Comparison of ENCODE assay signal across 8 cellular contexts in genomic region chr11:32374261-32374711, GRCh38.
DNase-seq lines count a peak whose midpoint lies in the region; ATAC-seq and TF ChIP-seq lines count a peak whose summit lies in the region.

No MANE protein-coding gene starts in this region.

- H3K9me3 ChIP-seq in heart left ventricle: peaks cover 0 to 6% (median 0%) of the 10 kb centered on the region in 12 donors

- H3K4me1 ChIP-seq in heart left ventricle: no peaks in the 10 kb centered on the region

- no peak for TF ChIP-seq POLR2A in heart left ventricle (IDR thresholded peaks at IDR 0.05)
- TF ChIP-seq POLR2A in erythroblast (IDR thresholded peaks at IDR 0.05; ENCODE audit: low read length): no peak

- ATAC-seq in heart left ventricle (peak in 1 of 4 donors; percentile 34), HG03439 (IDR thresholded peaks at IDR 0.05; ENCODE audit: unreplicated experiment) (peak; percentile 66)

- no peak overlapping the region for H3K4me3 ChIP-seq in heart left ventricle
- no peak overlapping the region for H3K4me3 ChIP-seq in dorsolateral prefrontal cortex

- H3K27me3 ChIP-seq in heart left ventricle (peaks cover 0 to 6% (median 0%) of the 10 kb centered on the region in 9 donors), dorsolateral prefrontal cortex (peaks cover 0 to 17% (median 0%) of the 10 kb centered on the region in 45 donors)

- H3K27ac ChIP-seq in heart left ventricle (no peak overlapping the region), dorsolateral prefrontal cortex (no peak overlapping the region)

- intact Hi-C loops in heart left ventricle (cut with DNase I) (loop anchor here in 1 of 10 donors (10.0 kb wide), 1 partner anchor 191 kb away; no protein-coding TSS in a partner anchor), cardiac septum (cut with DNase I) (no loop called here), dorsolateral prefrontal cortex (cut with DNase I) (no loop called here)

- H3K36me3 ChIP-seq in heart left ventricle: no peaks in the 10 kb centered on the region

- DNase-seq in heart left ventricle (peak in 1 of 5 donors; percentile 13), cardiac septum (ENCODE audit: low spot score) (no peak), SHP77 (lab: John Stamatoyannopoulos, UW) (peak; percentile 13 to 56), erythroblast (lab: John Stamatoyannopoulos, UW) (peak; percentile 73 to 80), RKO (ENCODE audit: low spot score) (no peak), dorsolateral prefrontal cortex (no peak)
- DNase-seq in stimulated activated CD8-positive, alpha-beta memory T cell treated with anti-CD3 and anti-CD28 coated beads, Interleukin-4, amount 100 ng/mL, for 24 hours (ENCODE audit: low read depth): peak; percentile 15

- WGBS in heart left ventricle, 4 donors: 38 to 46% (median 40%) methylated on average over 12 to 13 of the region's 13 CpGs

- TF ChIP-seq CTCF in heart left ventricle (IDR thresholded peaks at IDR 0.05) (peak; percentile 37 to 64 (median 50)), dorsolateral prefrontal cortex (IDR thresholded peaks at IDR 0.05 in 54 of 56, conservative IDR thresholded peaks at IDR 0.05 in 2 of 56; ENCODE audit: low read depth in 1 of 56, partially characterized antibody in 56 of 56) (peak in 17 of 56 donors; percentile 10 to 28 (median 19))

Comparison
In these comparisons a context has a peak if more than half of its experiments do, and no peak if none do; other contexts are left out.
1. DNase-seq: peak in SHP77 (2 of 2), erythroblast (2 of 2) and stimulated activated CD8-positive, alpha-beta memory T cell treated with anti-CD3 and anti-CD28 coated beads, Interleukin-4, amount 100 ng/mL, for 24 hours (single experiment); none in cardiac septum (single experiment), RKO (single experiment) and dorsolateral prefrontal cortex (0 of 10).